ENCODE assay signal across 29 cellular contexts in genomic region chr22:29854432-29854831, GRCh38.
"Had no signal": no experiment of that assay in that cellular context is flagged by ENCODE, and none has a peak within 500 bp of the region (broad histone marks: within the 10 kb centered on the region; RNA-seq: fewer than 3 reads in every experiment).

No MANE protein-coding gene starts in this region.

- H3K36me3 ChIP-seq: ascending aorta, cardiac muscle cell had no signal

- H3K4me1 ChIP-seq: ascending aorta had no signal

- H3K4me3 ChIP-seq: ascending aorta, cardiac muscle cell, PC-9 had no signal

- DNase-seq: activated CD4-positive, alpha-beta memory T cell treated with anti-CD3 and anti-CD28 coated beads for 36 hours; activated CD4-positive, alpha-beta T cell treated with anti-CD3 and anti-CD28 coated beads for 36 hours; activated CD4-positive, alpha-beta T cell treated with anti-CD3 and anti-CD28 coated beads, Interleukin-2, amount 50 U/mL, for 1 hour; activated CD8-positive, alpha-beta memory T cell treated with anti-CD3 and anti-CD28 coated beads, Interleukin-2, amount 50 U/mL, for 4 hours; activated effector memory CD4-positive, alpha-beta T cell treated with Interleukin-2 at 50 U/mL for 16 hours; activated naive CD4-positive, alpha-beta T cell treated with anti-CD3 and anti-CD28 coated beads, Interleukin-2, amount 10 ng/mL, durations not matched to agents 7 days and 5 days; activated naive CD8-positive, alpha-beta T cell treated with anti-CD3 and anti-CD28 coated beads, Interleukin-2, amount 50 U/mL, for 24 hours; activated T-cell treated with anti-CD3 and anti-CD28 coated beads for 4 hours; activated T-cell treated with anti-CD3 and anti-CD28 coated beads, Interleukin-2, amount 50 U/mL, for 48 hours; amniotic stem cell; Karpas-422; KBM-7; NCI-H1105 treated with DMSO at 0.1 percent for 48 hours; NCI-H1436; NCI-H1694; NCI-H1930; NCI-H2081 treated with DMSO at 0.1 percent for 48 hours; NCI-H345; NCI-H524 treated with DMSO at 0.1 percent for 48 hours; NK-92 treated with Interleukin-12 subunit alpha and Interleukin-12 subunit beta, amount 100 ng/mL, for 24 hours; PC-9; Right ventricle myocardium superior; SW 1271; T-helper 1 cell had no signal

- H3K4me2 ChIP-seq: PC-9 had no signal

- H3K9me3 ChIP-seq: ascending aorta had no signal

- H2AFZ ChIP-seq: PC-9 had no signal

- H3K27ac ChIP-seq: ascending aorta, cardiac muscle cell, PC-9, RWPE1 had no signal

- ATAC-seq: activated CD4-positive, alpha-beta T cell treated with anti-CD3 and anti-CD28 coated beads for 36 hours; activated CD4-positive, CD25-positive, alpha-beta regulatory T cell treated with anti-CD3 and anti-CD28 coated beads, Interleukin-2, amount 50 U/mL, for 24 hours; activated naive CD8-positive, alpha-beta T cell treated with anti-CD3 and anti-CD28 coated beads, Interleukin-2, amount 50 U/mL, for 24 hours; WTC11 had no signal

- H3K27me3 ChIP-seq: ascending aorta, cardiac muscle cell had no signal
